8 cellular contexts compared by ENCODE assay signal in genomic region chr4:91113130-91113706, GRCh38.
DNase-seq lines count a peak whose midpoint lies in the region; ATAC-seq and TF ChIP-seq lines count a peak whose summit lies in the region.

No MANE protein-coding gene starts in this region.

- H3K79me2 ChIP-seq in Loucy (ENCODE audit: insufficient read depth, low read length) = no peaks in the 10 kb centered on the region

- H3K9ac ChIP-seq in Loucy (ENCODE audit: low read depth, low read length, poor library complexity, severe bottlenecking) = no peak overlapping the region

- no peaks in the 10 kb centered on the region for H3K9me3 ChIP-seq in Loucy (ENCODE audit: insufficient read depth, low read depth, low read length)

- H3K36me3 ChIP-seq in Loucy (ENCODE audit: insufficient read depth, low read length) = no peaks in the 10 kb centered on the region

- H4K20me1 ChIP-seq in Loucy (ENCODE audit: insufficient read depth, low read length, poor library complexity, severe bottlenecking) = no peaks in the 10 kb centered on the region

- H3K9me2 ChIP-seq in Loucy (replicated peaks; ENCODE audit: low read depth, low read length) = no peaks in the 10 kb centered on the region

- H2AFZ ChIP-seq in Loucy (ENCODE audit: low read length) = no peak overlapping the region

- no peak overlapping the region for H3K4me3 ChIP-seq in Loucy (ENCODE audit: low read length, poor library complexity, severe bottlenecking)

- peak; percentile 81 for TF ChIP-seq CTCF in Loucy (conservative IDR thresholded peaks at IDR 0.05; ENCODE audit: low read length)

- no peaks in the 10 kb centered on the region for H3K27me3 ChIP-seq in Loucy (ENCODE audit: insufficient read depth, low read length, poor library complexity, severe bottlenecking)

- H3K4me1 ChIP-seq in Loucy (ENCODE audit: insufficient read depth, low read length, poor library complexity, severe bottlenecking) = no peaks in the 10 kb centered on the region

- no peak overlapping the region for H3K4me2 ChIP-seq in Loucy (ENCODE audit: low read depth, low read length, poor library complexity, severe bottlenecking)

- H3F3A ChIP-seq in Loucy (ENCODE audit: low read depth) = no peaks in the 10 kb centered on the region

- ATAC-seq in HG03460 (IDR thresholded peaks at IDR 0.05; ENCODE audit: unreplicated experiment) = no peak

- DNase-seq in SIG-M5 treated with dmso at 0.1 percent for 504 hours (lab: John Stamatoyannopoulos, UW; ENCODE audit: unreplicated experiment) (peak; percentile 8), SIG-M5 (lab: John Stamatoyannopoulos, UW) (no peak), dermis blood vessel endothelial cell (peak; percentile 23), putamen (ENCODE audit: low spot score) (peak; percentile 9), NK-92 (lab: John Stamatoyannopoulos, UW; ENCODE audit: unreplicated experiment) (no peak)
- DNase-seq in stimulated activated CD4-positive, alpha-beta T cell treated with anti-CD3 and anti-CD28 coated beads, Interleukin-4, amount 100 ng/mL, for 4 hours = no peak

Comparison
In these comparisons a context has a peak if more than half of its experiments do, and no peak if none do; other contexts are left out.
1. DNase-seq: peak in SIG-M5 treated with dmso at 0.1 percent for 504 hours (single experiment), dermis blood vessel endothelial cell (single experiment) and putamen (single experiment); none in SIG-M5 (single experiment), NK-92 (single experiment) and stimulated activated CD4-positive, alpha-beta T cell treated with anti-CD3 and anti-CD28 coated beads, Interleukin-4, amount 100 ng/mL, for 4 hours (0 of 2).